14 cellular contexts compared by ENCODE assay signal in the genomic region with DNA sequence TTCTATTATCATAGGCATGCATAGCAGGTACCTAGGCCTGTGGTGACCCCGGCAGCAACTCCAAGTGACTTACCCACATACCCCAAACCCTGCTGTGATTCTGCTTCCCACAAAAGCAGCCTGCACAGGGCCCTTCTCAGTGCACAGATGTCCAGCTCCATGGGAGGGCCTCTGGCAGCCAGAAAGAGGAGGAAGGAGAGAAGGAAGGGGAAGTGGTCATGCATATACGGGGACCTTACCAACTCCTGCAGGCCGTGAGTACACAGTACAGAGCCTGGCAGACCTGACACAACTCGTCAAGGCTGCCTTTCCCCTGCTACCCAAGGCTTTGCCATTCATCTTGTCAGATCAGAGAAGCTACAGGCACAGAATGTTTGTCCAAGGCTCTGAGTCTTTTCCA.
A peak's percentile ranks its signal among the peaks of the same experiment; 100 is the strongest.
DNase-seq lines count a peak whose midpoint lies in the region; ATAC-seq and TF ChIP-seq lines count a peak whose summit lies in the region.
"Had no signal": no experiment of that assay in that cellular context is flagged by ENCODE, and none has a peak within 500 bp of the region (broad histone marks: within the 10 kb centered on the region; RNA-seq: fewer than 3 reads in every experiment).

No MANE protein-coding gene starts in this region.

- H3K9me3 ChIP-seq in BLaER1 treated with 17β-estradiol and CSF1 and Interleukin-3, amounts not matched to agents 10 nM and 100 nM (replicated peaks in 1 of 11) = peaks cover 0 to 6% (median 2%) of the 10 kb centered on the region in 11 experiments; a peak in 14 of 22 replicates
- H3K9me3 ChIP-seq in T-helper 17 cell (ENCODE audit: control insufficient read depth, low read length, poor library complexity, severe bottlenecking) = no peaks in the 10 kb centered on the region
- H3K9me3 ChIP-seq: colonic mucosa, esophagus muscularis mucosa had no signal

- H3K27ac Mint-ChIP-seq in GM23338 (no peak overlapping the region), T-helper 17 cell (peak overlapping the region; percentile 51)
- H3K27ac Mint-ChIP-seq: mesothelial cell of epicardium had no signal

- DNase-seq in GM23338 (ENCODE audit: low spot score) (no peak), T-helper 17 cell (no peak), medulla oblongata (ENCODE audit: extremely low spot score) (peak; percentile 34), kidney tubule cell (ENCODE audit: low spot score) (no peak), NCI-H69 (lab: John Stamatoyannopoulos, UW) (no peak)
- DNase-seq in activated naive CD4-positive, alpha-beta T cell treated with Interleukin-2 at 50 U/mL for 16 hours = no peak
- DNase-seq: colonic mucosa, NCI-H2171, PC-9 had no signal

- no peaks in the 10 kb centered on the region for H4K20me1 ChIP-seq in BLaER1 treated with 17β-estradiol and CSF1 and Interleukin-3, amounts not matched to agents 10 nM and 100 nM
- H4K20me1 ChIP-seq in GM23338 (replicated peaks; ENCODE audit: insufficient read depth) = no peaks in the 10 kb centered on the region

- ATAC-seq in GM23338 (no peak), T-helper 17 cell (peak; percentile 39), GM21526 (IDR thresholded peaks at IDR 0.05; ENCODE audit: low FRiP score, unreplicated experiment) (no peak)

- H3K79me2 ChIP-seq in GM23338 (replicated peaks; ENCODE audit: insufficient read depth) = no peaks in the 10 kb centered on the region

- H3K4me3 ChIP-seq in BLaER1 treated with 17β-estradiol and CSF1 and Interleukin-3, amounts not matched to agents 10 nM and 100 nM = no peak overlapping the region
- H3K4me3 ChIP-seq in GM23338 = no peak overlapping the region
- H3K4me3 ChIP-seq: colonic mucosa, esophagus muscularis mucosa, PC-9 had no signal

- no peak overlapping the region; a peak in 3 of 22 replicates for H3K9ac ChIP-seq in BLaER1 treated with 17β-estradiol and CSF1 and Interleukin-3, amounts not matched to agents 10 nM and 100 nM
- H3K9ac ChIP-seq: KMS-11 had no signal

- no peaks in the 10 kb centered on the region for H3K27me3 ChIP-seq in BLaER1 treated with 17β-estradiol and CSF1 and Interleukin-3, amounts not matched to agents 10 nM and 100 nM
- no peaks in the 10 kb centered on the region for H3K27me3 ChIP-seq in GM23338 (ENCODE audit: insufficient read depth)
- H3K27me3 ChIP-seq: colonic mucosa, esophagus muscularis mucosa had no signal

- H3K36me3 Mint-ChIP-seq in GM23338 (ENCODE audit: low read depth) = peaks cover 9% of the 10 kb centered on the region; the same call in 1 of the 3 replicates
- H3K36me3 Mint-ChIP-seq in T-helper 17 cell (ENCODE audit: low read depth) = peaks cover 2% of the 10 kb centered on the region
- H3K36me3 Mint-ChIP-seq: mesothelial cell of epicardium had no signal

- peaks cover 22 to 33% (median 25%) of the 10 kb centered on the region in 10 experiments for H3K4me1 ChIP-seq in BLaER1 treated with 17β-estradiol and CSF1 and Interleukin-3, amounts not matched to agents 10 nM and 100 nM
- H3K4me1 ChIP-seq in GM23338 (ENCODE audit: insufficient read depth) = peaks cover 7% of the 10 kb centered on the region; the same call in 1 of the 2 replicates
- H3K4me1 ChIP-seq: colonic mucosa had no signal

- H3K4me3 Mint-ChIP-seq in GM23338 = no peak overlapping the region
- H3K4me3 Mint-ChIP-seq in T-helper 17 cell = no peak overlapping the region
- H3K4me3 Mint-ChIP-seq: mesothelial cell of epicardium had no signal

- no peaks in the 10 kb centered on the region for H3K36me3 ChIP-seq in BLaER1 treated with 17β-estradiol and CSF1 and Interleukin-3, amounts not matched to agents 10 nM and 100 nM
- H3K36me3 ChIP-seq in GM23338 (ENCODE audit: insufficient read depth) = no peaks in the 10 kb centered on the region; the same call in 1 of the 2 replicates
- H3K36me3 ChIP-seq: colonic mucosa, esophagus muscularis mucosa had no signal

- peaks cover 9% of the 10 kb centered on the region; the same call in 2 of the 3 replicates for H3K9me3 Mint-ChIP-seq in GM23338
- H3K9me3 Mint-ChIP-seq: mesothelial cell of epicardium had no signal

- TF ChIP-seq CTCF in GM23338 (conservative IDR thresholded peaks at IDR 0.05; ENCODE audit: low read depth in 2 of 2) = no peak

- peak overlapping the region in 3 of 11 experiments; percentile 0 to 10 (median 7); a peak in 6 of 22 replicates for H3K27ac ChIP-seq in BLaER1 treated with 17β-estradiol and CSF1 and Interleukin-3, amounts not matched to agents 10 nM and 100 nM
- H3K27ac ChIP-seq in GM23338 (ENCODE audit: low read depth) = no peak overlapping the region
- H3K27ac ChIP-seq: colonic mucosa, esophagus muscularis mucosa, KMS-11, PC-9 had no signal

- peak overlapping the region; percentile 69 for H2AFZ ChIP-seq in GM23338
- H2AFZ ChIP-seq: PC-9 had no signal

- peaks cover 6% of the 10 kb centered on the region; the same call in 1 of the 2 replicates for H3K9me2 ChIP-seq in GM23338 (ENCODE audit: insufficient read depth)

- peaks cover 3% of the 10 kb centered on the region for H3K27me3 Mint-ChIP-seq in GM23338 (ENCODE audit: insufficient read depth, low read depth, poor library complexity)
- H3K27me3 Mint-ChIP-seq in T-helper 17 cell = no peaks in the 10 kb centered on the region

- H3K4me1 Mint-ChIP-seq in GM23338 (peaks cover 26% of the 10 kb centered on the region), T-helper 17 cell (peaks cover 23% of the 10 kb centered on the region)

- H3K4me2 ChIP-seq in BLaER1 treated with 17β-estradiol and CSF1 and Interleukin-3, amounts not matched to agents 10 nM and 100 nM = peak overlapping the region; percentile 24 to 78 (median 55)
- no peak overlapping the region for H3K4me2 ChIP-seq in GM23338
- H3K4me2 ChIP-seq: KMS-11, PC-9 had no signal

- no peaks in the 10 kb centered on the region for H3F3A ChIP-seq in GM23338 (replicated peaks; ENCODE audit: low read depth)

TF ChIP-seq in GM23338, 12 proteins besides CTCF, POLR2A, EP300 and RAD21 (continues in another document):
- no peak for TF ChIP-seq ZNF462 (CRISPR knock-in tag; IDR thresholded peaks at IDR 0.05)
- TF ChIP-seq, protein P1, sequence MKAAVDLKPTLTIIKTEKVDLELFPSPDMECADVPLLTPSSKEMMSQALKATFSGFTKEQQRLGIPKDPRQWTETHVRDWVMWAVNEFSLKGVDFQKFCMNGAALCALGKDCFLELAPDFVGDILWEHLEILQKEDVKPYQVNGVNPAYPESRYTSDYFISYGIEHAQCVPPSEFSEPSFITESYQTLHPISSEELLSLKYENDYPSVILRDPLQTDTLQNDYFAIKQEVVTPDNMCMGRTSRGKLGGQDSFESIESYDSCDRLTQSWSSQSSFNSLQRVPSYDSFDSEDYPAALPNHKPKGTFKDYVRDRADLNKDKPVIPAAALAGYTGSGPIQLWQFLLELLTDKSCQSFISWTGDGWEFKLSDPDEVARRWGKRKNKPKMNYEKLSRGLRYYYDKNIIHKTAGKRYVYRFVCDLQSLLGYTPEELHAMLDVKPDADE (IDR thresholded peaks at IDR 0.05) = no peak
